6 cellular contexts compared by ENCODE assay signal in the genomic region with DNA sequence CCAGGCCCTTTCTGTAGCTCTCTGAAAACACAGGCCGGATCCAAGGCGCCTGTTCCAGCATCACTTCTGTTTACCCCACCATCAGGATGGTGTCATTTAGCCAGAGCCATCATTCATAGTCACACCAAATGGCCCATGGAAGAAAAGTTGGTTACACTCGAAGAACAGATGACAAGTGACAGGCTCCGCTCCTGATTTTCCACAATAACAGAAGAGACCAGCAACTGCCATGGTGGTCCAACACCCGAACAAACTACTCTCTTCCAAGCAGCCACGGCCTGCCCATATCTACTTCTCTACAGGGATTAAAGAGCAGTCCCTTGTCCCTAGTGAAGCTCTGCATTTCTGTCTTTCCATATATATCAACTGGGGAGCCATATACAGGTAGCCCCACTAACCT.
"Had no signal": no experiment of that assay in that cellular context is flagged by ENCODE, and none has a peak within 500 bp of the region (broad histone marks: within the 10 kb centered on the region; RNA-seq: fewer than 3 reads in every experiment).

No MANE protein-coding gene starts in this region.

- H3K4me3 ChIP-seq: GM23248, HAP-1, K562 had no signal

- H3K9ac ChIP-seq: GM23248 had no signal

- DNase-seq: GM23248, GOT3, H7, IMR-90 had no signal

- H3K9me3 ChIP-seq: HAP-1 had no signal

- H3K36me3 ChIP-seq: HAP-1 had no signal

- H3K4me1 ChIP-seq: HAP-1 had no signal

- H3K27ac ChIP-seq: GM23248 had no signal
